Comparison of ENCODE assay signal across 1 cellular context in genomic region chr2:8636041-8636491, GRCh38.
TF ChIP-seq lines count a peak whose summit lies in the region.

No MANE protein-coding gene starts in this region.

TF ChIP-seq in GM23338, 12 proteins besides CTCF, POLR2A, EP300 and RAD21 (continued from another document):
- TF ChIP-seq STAT1 (IDR thresholded peaks at IDR 0.05; ENCODE audit: unreplicated experiment) (no peak), EZH2phosphoT487 (IDR thresholded peaks at IDR 0.05; ENCODE audit: unreplicated experiment) (no peak), ZNF462 (CRISPR knock-in tag; IDR thresholded peaks at IDR 0.05) (no peak), JUNB (IDR thresholded peaks at IDR 0.05; ENCODE audit: unreplicated experiment) (no peak), ETS1 (IDR thresholded peaks at IDR 0.05) (no peak), ZNF331 (CRISPR knock-in tag; IDR thresholded peaks at IDR 0.05; ENCODE audit: low read depth) (no peak), NANOG (IDR thresholded peaks at IDR 0.05; ENCODE audit: borderline replicate concordance) (no peak), ZNF114 (CRISPR knock-in tag; IDR thresholded peaks at IDR 0.05) (no peak), CREB1 (CRISPR knock-in tag; IDR thresholded peaks at IDR 0.05; ENCODE audit: low read depth) (no peak)
TF ChIP-seq in GM23338: peak in this region for 0.
